In the genomic region with DNA sequence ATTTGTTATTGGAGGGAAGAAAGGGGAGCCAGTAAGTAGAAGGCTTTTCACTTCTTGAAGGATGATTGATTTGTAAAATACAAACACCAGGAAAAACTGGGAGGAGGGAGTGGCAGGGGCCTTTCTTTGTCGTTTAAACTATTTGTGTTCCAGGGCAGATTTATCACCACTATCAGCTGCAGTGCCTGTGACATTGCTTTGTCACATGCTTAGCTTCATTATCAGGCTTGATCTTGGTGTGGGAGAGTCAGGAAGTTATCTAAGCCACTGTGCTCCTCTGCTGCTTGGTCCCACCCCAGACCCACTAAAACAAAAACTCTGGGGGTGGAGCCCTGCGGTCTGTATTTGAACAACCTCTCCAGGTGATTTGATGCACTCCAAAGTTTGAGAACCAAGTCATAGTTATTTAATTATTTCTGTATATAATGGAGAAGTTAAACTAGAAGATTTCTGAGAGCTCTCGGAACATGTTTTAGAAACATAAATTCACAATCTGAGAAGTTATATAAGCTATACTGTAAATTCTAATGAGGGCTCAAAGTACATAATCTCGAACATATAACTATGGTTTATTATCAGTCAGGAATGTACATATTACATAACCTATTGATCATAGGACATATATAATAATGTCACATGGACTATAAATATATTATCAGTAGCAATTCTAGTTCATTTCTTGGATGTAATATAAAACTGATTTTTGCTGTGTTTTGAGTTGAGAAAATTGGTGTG, we compare ENCODE assay signal across 1 cellular context.
TF ChIP-seq lines count a peak whose summit lies in the region.

No MANE protein-coding gene starts in this region.

TF ChIP-seq in K562, 482 proteins besides CTCF, POLR2A, EP300 and RAD21 (continued from another document):
- TF ChIP-seq, protein P1, sequence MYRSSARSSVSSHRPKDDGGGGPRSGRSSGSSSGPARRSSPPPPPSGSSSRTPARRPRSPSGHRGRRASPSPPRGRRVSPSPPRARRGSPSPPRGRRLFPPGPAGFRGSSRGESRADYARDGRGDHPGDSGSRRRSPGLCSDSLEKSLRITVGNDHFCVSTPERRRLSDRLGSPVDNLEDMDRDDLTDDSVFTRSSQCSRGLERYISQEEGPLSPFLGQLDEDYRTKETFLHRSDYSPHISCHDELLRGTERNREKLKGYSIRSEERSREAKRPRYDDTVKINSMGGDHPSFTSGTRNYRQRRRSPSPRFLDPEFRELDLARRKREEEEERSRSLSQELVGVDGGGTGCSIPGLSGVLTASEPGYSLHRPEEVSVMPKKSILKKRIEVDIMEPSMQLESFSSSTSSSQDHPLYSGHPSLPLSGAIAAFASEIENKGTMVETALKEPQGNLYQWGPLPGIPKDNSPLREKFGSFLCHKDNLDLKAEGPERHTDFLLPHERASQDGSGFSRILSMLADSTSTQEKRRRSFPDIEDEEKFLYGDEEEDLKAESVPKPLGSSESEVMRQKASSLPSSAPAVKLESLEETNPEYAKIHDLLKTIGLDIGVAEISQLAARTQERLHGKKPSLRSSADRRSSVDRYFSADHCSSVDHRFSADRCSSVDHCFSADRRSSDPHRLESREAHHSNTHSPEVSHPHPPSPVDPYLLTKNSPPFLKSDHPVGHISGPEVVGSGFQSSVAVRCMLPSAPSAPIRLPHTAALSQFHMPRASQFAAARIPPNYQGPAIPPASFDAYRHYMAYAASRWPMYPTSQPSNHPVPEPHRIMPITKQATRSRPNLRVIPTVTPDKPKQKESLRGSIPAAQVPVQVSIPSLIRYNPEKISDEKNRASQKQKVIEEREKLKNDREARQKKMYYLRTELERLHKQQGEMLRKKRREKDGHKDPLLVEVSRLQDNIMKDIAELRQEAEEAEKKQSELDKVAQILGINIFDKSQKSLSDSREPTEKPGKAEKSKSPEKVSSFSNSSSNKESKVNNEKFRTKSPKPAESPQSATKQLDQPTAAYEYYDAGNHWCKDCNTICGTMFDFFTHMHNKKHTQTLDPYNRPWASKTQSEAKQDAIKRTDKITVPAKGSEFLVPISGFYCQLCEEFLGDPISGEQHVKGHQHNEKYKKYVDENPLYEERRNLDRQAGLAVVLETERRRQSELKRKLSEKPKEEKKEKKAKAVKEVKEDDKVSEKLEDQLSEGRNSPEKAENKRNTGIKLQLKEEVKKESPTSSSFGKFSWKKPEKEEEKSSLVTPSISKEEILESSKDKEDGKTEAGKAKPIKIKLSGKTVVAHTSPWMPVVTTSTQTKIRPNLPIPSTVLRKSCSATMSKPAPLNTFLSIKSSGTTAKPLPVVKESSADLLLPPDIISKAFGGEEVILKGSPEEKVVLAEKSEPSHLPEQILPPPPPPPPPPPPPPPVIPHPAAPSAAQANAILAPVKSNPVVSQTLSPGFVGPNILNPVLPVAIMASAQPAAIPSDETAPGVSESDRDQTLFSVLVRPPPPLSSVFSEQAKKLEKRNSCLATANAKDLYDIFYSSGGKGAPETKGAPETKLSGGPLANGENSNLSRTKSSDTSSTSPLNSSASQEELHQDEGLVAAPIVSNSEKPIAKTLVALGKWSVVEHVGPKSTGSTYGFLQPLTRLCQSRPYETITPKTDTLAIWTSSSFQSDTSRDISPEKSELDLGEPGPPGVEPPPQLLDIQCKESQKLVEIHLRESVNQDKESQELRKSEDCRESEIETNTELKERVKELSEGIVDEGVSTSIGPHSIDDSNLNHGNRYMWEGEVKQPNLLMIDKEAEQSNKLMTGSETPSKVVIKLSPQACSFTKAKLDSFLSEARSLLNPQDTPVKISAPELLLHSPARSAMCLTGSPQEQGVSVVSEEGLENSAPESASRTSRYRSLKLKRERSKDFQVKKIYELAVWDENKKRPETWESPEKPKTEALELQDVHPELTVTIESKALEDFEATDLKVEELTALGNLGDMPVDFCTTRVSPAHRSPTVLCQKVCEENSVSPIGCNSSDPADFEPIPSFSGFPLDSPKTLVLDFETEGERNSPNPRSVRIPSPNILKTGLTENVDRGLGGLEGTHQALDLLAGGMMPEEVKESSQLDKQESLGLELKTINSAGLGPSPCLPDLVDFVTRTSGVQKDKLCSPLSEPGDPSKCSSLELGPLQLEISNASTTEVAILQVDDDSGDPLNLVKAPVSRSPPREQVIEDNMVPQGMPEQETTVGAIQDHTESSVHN (IDR thresholded peaks at IDR 0.05; ENCODE audit: borderline replicate concordance in 1 of 2, low read depth in 1 of 2), result peak in 1 of 2 experiments; percentile 89; a peak in 2 of 4 replicates
- TF ChIP-seq ZNF551 (CRISPR knock-in tag; IDR thresholded peaks at IDR 0.05) (no peak), ZNF197 (CRISPR knock-in tag; IDR thresholded peaks at IDR 0.05; ENCODE audit: low read depth) (no peak), MAZ (CRISPR knock-in tag; conservative IDR thresholded peaks at IDR 0.05 in 1 of 2, IDR thresholded peaks at IDR 0.05 in 1 of 2) (peak; percentile 38 to 47; a peak in 1 of 4 replicates), ZSCAN29 (IDR thresholded peaks at IDR 0.05) (no peak), ZNF695 (CRISPR knock-in tag; IDR thresholded peaks at IDR 0.05) (no peak), ESRRB (CRISPR knock-in tag; IDR thresholded peaks at IDR 0.05; ENCODE audit: borderline replicate concordance) (no peak), ZNF140 (CRISPR knock-in tag; IDR thresholded peaks at IDR 0.05) (no peak), FOXP1 (CRISPR knock-in tag; IDR thresholded peaks at IDR 0.05) (no peak), CBX2 (IDR thresholded peaks at IDR 0.05; ENCODE audit: insufficient read depth, low read length, poor library complexity, severe bottlenecking) (no peak), L3MBTL2 (IDR thresholded peaks at IDR 0.05) (peak; percentile 50; the same call in 1 of the 2 replicates), PTRF (tag; IDR thresholded peaks at IDR 0.05) (no peak), PPARD (CRISPR knock-in tag; IDR thresholded peaks at IDR 0.05) (no peak), SMARCA5 (IDR thresholded peaks at IDR 0.05) (no peak), HMG20A (CRISPR knock-in tag; conservative IDR thresholded peaks at IDR 0.05) (no peak), SRF (CRISPR knock-in tag; IDR thresholded peaks at IDR 0.05) (no peak), KLF16 (IDR thresholded peaks at IDR 0.05) (no peak), SMARCA4 (IDR thresholded peaks at IDR 0.05) (peak; percentile 87), ZNF133 (CRISPR knock-in tag; IDR thresholded peaks at IDR 0.05) (no peak), RB1 (IDR thresholded peaks at IDR 0.05; ENCODE audit: low read depth) (no peak), SAFB2 (IDR thresholded peaks at IDR 0.05; ENCODE audit: borderline replicate concordance, low read depth, low read length, severe bottlenecking) (no peak), ZNF134 (CRISPR knock-in tag; conservative IDR thresholded peaks at IDR 0.05) (no peak), MTF1 (CRISPR knock-in tag; IDR thresholded peaks at IDR 0.05; ENCODE audit: borderline replicate concordance) (no peak), ZNF507 (tag; conservative IDR thresholded peaks at IDR 0.05) (no peak), SIX5 (IDR thresholded peaks at IDR 0.05; ENCODE audit: borderline replicate concordance in 1 of 2, insufficient read depth in 1 of 2, low read depth in 1 of 2, low read length in 2 of 2) (no peak), HDAC6 (IDR thresholded peaks at IDR 0.05; ENCODE audit: low read depth, low read length) (no peak), POLR3G (IDR thresholded peaks at IDR 0.05; ENCODE audit: extremely low read depth, insufficient read length, insufficient replicate concordance) (no peak), BHLHE40 (IDR thresholded peaks at IDR 0.05; ENCODE audit: low read length) (peak; percentile 94), ZNF124 (CRISPR knock-in tag; IDR thresholded peaks at IDR 0.05) (no peak), ZNF408 (CRISPR knock-in tag; IDR thresholded peaks at IDR 0.05; ENCODE audit: low read depth) (no peak), LARP7 (IDR thresholded peaks at IDR 0.05) (no peak), CREB1 (IDR thresholded peaks at IDR 0.05) (no peak), CREB1 (CRISPR knock-in tag; IDR thresholded peaks at IDR 0.05) (no peak), SP2 (IDR thresholded peaks at IDR 0.05; ENCODE audit: extremely low read depth, low read depth, low read length, poor library complexity, severe bottlenecking) (no peak), LCOR (CRISPR knock-in tag; IDR thresholded peaks at IDR 0.05) (0 out of 2 replicates have a peak, but pooled peaks have one; percentile 27), BDP1 (IDR thresholded peaks at IDR 0.05; ENCODE audit: insufficient read depth, insufficient read length) (no peak)
- TF ChIP-seq, protein P2, sequence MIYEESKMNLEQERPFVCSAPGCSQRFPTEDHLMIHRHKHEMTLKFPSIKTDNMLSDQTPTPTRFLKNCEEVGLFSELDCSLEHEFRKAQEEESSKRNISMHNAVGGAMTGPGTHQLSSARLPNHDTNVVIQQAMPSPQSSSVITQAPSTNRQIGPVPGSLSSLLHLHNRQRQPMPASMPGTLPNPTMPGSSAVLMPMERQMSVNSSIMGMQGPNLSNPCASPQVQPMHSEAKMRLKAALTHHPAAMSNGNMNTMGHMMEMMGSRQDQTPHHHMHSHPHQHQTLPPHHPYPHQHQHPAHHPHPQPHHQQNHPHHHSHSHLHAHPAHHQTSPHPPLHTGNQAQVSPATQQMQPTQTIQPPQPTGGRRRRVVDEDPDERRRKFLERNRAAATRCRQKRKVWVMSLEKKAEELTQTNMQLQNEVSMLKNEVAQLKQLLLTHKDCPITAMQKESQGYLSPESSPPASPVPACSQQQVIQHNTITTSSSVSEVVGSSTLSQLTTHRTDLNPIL (CRISPR knock-in tag; IDR thresholded peaks at IDR 0.05), result no peak
- TF ChIP-seq, protein P3, sequence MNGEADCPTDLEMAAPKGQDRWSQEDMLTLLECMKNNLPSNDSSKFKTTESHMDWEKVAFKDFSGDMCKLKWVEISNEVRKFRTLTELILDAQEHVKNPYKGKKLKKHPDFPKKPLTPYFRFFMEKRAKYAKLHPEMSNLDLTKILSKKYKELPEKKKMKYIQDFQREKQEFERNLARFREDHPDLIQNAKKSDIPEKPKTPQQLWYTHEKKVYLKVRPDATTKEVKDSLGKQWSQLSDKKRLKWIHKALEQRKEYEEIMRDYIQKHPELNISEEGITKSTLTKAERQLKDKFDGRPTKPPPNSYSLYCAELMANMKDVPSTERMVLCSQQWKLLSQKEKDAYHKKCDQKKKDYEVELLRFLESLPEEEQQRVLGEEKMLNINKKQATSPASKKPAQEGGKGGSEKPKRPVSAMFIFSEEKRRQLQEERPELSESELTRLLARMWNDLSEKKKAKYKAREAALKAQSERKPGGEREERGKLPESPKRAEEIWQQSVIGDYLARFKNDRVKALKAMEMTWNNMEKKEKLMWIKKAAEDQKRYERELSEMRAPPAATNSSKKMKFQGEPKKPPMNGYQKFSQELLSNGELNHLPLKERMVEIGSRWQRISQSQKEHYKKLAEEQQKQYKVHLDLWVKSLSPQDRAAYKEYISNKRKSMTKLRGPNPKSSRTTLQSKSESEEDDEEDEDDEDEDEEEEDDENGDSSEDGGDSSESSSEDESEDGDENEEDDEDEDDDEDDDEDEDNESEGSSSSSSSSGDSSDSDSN (IDR thresholded peaks at IDR 0.05; ENCODE audit: borderline replicate concordance in 1 of 2, low read depth in 2 of 2, low read length in 2 of 2), result no peak
- TF ChIP-seq, protein P4, sequence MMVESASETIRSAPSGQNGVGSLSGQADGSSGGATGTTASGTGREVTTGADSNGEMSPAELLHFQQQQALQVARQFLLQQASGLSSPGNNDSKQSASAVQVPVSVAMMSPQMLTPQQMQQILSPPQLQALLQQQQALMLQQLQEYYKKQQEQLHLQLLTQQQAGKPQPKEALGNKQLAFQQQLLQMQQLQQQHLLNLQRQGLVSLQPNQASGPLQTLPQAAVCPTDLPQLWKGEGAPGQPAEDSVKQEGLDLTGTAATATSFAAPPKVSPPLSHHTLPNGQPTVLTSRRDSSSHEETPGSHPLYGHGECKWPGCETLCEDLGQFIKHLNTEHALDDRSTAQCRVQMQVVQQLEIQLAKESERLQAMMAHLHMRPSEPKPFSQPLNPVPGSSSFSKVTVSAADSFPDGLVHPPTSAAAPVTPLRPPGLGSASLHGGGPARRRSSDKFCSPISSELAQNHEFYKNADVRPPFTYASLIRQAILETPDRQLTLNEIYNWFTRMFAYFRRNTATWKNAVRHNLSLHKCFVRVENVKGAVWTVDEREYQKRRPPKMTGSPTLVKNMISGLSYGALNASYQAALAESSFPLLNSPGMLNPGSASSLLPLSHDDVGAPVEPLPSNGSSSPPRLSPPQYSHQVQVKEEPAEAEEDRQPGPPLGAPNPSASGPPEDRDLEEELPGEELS (CRISPR knock-in tag; IDR thresholded peaks at IDR 0.05; ENCODE audit: borderline replicate concordance), result no peak
